14 cellular contexts compared by ENCODE assay signal in the genomic region with DNA sequence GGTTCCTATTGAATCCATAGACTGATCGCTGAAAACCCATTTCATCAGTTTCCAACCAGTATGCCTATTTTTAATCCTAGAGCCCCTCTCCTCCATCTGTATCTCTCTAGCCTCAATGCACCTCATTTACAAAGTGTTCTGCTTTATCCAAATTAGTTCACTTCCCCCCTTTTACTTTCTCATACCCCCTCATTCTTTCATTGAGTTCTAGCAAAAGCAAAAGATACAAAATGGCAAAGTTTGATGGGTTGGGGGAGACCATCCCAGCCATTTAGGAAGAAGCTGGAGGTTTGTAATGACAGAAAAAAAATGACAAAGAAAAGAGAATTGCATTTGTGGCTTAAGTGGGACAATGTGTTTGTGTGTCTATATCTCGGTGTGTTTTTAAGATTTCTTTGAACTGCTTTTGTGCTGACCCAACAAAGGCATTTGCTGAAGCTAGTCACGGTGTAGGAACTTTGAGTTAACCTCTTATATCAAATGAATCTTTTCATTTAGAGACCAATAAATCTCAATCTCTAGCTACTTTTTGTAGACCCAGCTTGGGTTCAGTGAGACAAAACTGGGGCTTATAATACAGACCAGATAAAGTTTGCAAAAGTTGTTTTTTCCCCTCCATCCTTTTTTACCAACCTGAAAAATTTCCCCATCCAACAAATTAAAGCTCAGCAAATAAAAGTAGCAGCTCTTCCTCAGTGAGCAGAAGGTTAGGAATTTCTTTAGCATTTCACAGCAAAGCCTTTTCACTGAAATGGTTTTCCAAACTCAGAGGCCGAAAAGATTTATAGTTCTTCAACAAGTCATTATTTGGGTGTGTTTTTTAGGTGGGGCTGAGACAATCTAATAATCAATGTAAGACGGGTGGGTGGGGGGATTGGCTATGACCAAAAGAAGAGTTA. TPM values are rescaled to one million over a fixed set of nuclear protein-coding genes. Genes with fewer than 3 reads are reported as not detected.
DNase-seq lines count a peak whose midpoint lies in the region; FAIRE-seq and TF ChIP-seq lines count a peak whose summit lies in the region.
"Had no signal": no experiment of that assay in that cellular context is flagged by ENCODE, and none has a peak within 500 bp of the region (broad histone marks: within the 10 kb centered on the region; RNA-seq: fewer than 3 reads in every experiment).

No MANE protein-coding gene starts in this region.

- CTCF ChIA-PET in endothelial cell of umbilical vein (lab: Charles Lee): interaction anchor here (1.1 to 2.1 kb wide), 11 partner anchors 9 to 1678 kb away, joined by 3 to 13 read pairs (median 5); no protein-coding TSS in a partner anchor
- CTCF ChIA-PET in activated CD4-positive, alpha-beta memory T cell treated with anti-CD3 and anti-CD28 coated beads, Interleukin-2, amount 10 ng/mL, durations not matched to agents 7 days and 5 days (lab: Charles Lee): interaction anchor here (0.5 to 0.6 kb wide), 2 partner anchors 1322 to 1619 kb away, joined by 3 to 4 read pairs; no protein-coding TSS in a partner anchor

- DNase-seq in SK-N-MC (ENCODE audit: low read depth, low spot score): no peak
- DNase-seq in endothelial cell of umbilical vein (ENCODE audit: low read depth, low spot score): peak; percentile 70
- DNase-seq in tibial artery: no peak
- no peak for DNase-seq in CD1c-positive myeloid dendritic cell (ENCODE audit: extremely low spot score)
- no peak for DNase-seq in activated CD4-positive, alpha-beta memory T cell treated with anti-CD3 and anti-CD28 coated beads, Interleukin-2, amount 10 ng/mL, durations not matched to agents 7 days and 5 days
- no peak for DNase-seq in SW 1271 (lab: John Stamatoyannopoulos, UW)
- DNase-seq: activated CD4-positive, alpha-beta T cell treated with anti-CD3 and anti-CD28 coated beads, Interleukin-2, amount 50 U/mL, for 1 hour; CD8-positive, alpha-beta memory T cell; MM.1S; NCI-H2081; stimulated activated CD4-positive, alpha-beta T cell treated with anti-CD3 and anti-CD28 coated beads, Interleukin-1b, Interleukin-23, amount 100 ng/mL, for 48 hours; T1000 had no signal

- no peak overlapping the region for H3K4me3 Mint-ChIP-seq in activated CD4-positive, alpha-beta memory T cell treated with anti-CD3 and anti-CD28 coated beads, Interleukin-2, amount 10 ng/mL, durations not matched to agents 7 days and 5 days
- H3K4me3 Mint-ChIP-seq: CD8-positive, alpha-beta memory T cell; endodermal cell had no signal

- H4K20me1 ChIP-seq in endothelial cell of umbilical vein (replicated peaks; ENCODE audit: control insufficient read depth, extremely low read depth, insufficient read depth, low read length): no peaks in the 10 kb centered on the region

- peak overlapping the region; percentile 8; the same call in 1 of the 2 replicates for H3K4me3 ChIP-seq in SK-N-MC
- peak overlapping the region in 1 of 3 experiments; percentile 28 for H3K4me3 ChIP-seq in endothelial cell of umbilical vein (replicated peaks in 1 of 3; ENCODE audit: insufficient read depth in 1 of 3, low read depth in 1 of 3, low read length in 3 of 3)
- no peak overlapping the region for H3K4me3 ChIP-seq in mucosa of rectum (ENCODE audit: low read length in 2 of 2)
- H3K4me3 ChIP-seq in tibial artery: peak overlapping the region; percentile 92 to 97

- no peak for TF ChIP-seq CTCF in endothelial cell of umbilical vein (IDR thresholded peaks at IDR 0.05; ENCODE audit: extremely low read depth in 1 of 2, insufficient read depth in 1 of 2, low read depth in 1 of 2, low read length in 2 of 2)
- no peak for TF ChIP-seq CTCF in tibial artery (IDR thresholded peaks at IDR 0.05)

- H3K27ac ChIP-seq in SK-N-MC (peak overlapping the region; percentile 26; the same call in 1 of the 2 replicates), endothelial cell of umbilical vein (ENCODE audit: insufficient read depth, low read depth, low read length) (peak overlapping the region; percentile 87), mucosa of rectum (ENCODE audit: low read depth in 2 of 2, low read length in 2 of 2) (peak overlapping the region; percentile 2 to 27), tibial artery (peak overlapping the region; percentile 97 to 99)

- dilution Hi-C loops in endothelial cell of umbilical vein (cut with MboI; ENCODE audit: extremely low pct_ligation_motif_present, low sequenced_read_pairs): loop anchor here (25.0 kb wide), 1 partner anchor 1037 kb away; no protein-coding TSS in a partner anchor

- peaks cover 93% of the 10 kb centered on the region for H3K79me2 ChIP-seq in endothelial cell of umbilical vein (ENCODE audit: control insufficient read depth, insufficient read depth, low read length)

- no peaks in the 10 kb centered on the region for H3K4me1 Mint-ChIP-seq in activated CD4-positive, alpha-beta memory T cell treated with anti-CD3 and anti-CD28 coated beads, Interleukin-2, amount 10 ng/mL, durations not matched to agents 7 days and 5 days

- peak overlapping the region; percentile 94 for H3K4me2 ChIP-seq in endothelial cell of umbilical vein (ENCODE audit: insufficient read depth, low read length)

- no peaks in the 10 kb centered on the region for H3K27me3 ChIP-seq in endothelial cell of umbilical vein (ENCODE audit: control insufficient read depth in 2 of 2, insufficient read depth in 2 of 2, low read length in 2 of 2)
- H3K27me3 ChIP-seq in mucosa of rectum (ENCODE audit: control insufficient read depth in 2 of 2, insufficient read depth in 2 of 2, low read length in 2 of 2): peaks cover 8 to 11% of the 10 kb centered on the region in 2 donors
- no peaks in the 10 kb centered on the region for H3K27me3 ChIP-seq in tibial artery

- no peaks in the 10 kb centered on the region for H3K9me1 ChIP-seq in endothelial cell of umbilical vein (replicated peaks; ENCODE audit: control insufficient read depth, extremely low read depth, insufficient read depth, low read length)

- intact Hi-C loops in endothelial cell of umbilical vein (cut with micrococcal nuclease) (loop anchor here (5.0 kb wide), 4 partner anchors 792 to 1502 kb away; no protein-coding TSS in a partner anchor), tibial artery (cut with DNase I; ENCODE audit: low total_unique reads) (loop anchor here (10.0 kb wide), 1 partner anchor 1324 kb away; no protein-coding TSS in a partner anchor)

- H3K9ac ChIP-seq in SK-N-MC (ENCODE audit: insufficient read length) (no peak overlapping the region), endothelial cell of umbilical vein (replicated peaks; ENCODE audit: extremely low read depth, insufficient read depth, low read length) (peak overlapping the region; percentile 83), mucosa of rectum (ENCODE audit: low read depth in 1 of 2, low read length in 2 of 2) (no peak overlapping the region)

- no peak for TF ChIP-seq POLR2A in endothelial cell of umbilical vein (IDR thresholded peaks at IDR 0.05; ENCODE audit: low read depth, low read length)

- no peaks in the 10 kb centered on the region for H3K9me3 Mint-ChIP-seq in activated CD4-positive, alpha-beta memory T cell treated with anti-CD3 and anti-CD28 coated beads, Interleukin-2, amount 10 ng/mL, durations not matched to agents 7 days and 5 days
- H3K9me3 Mint-ChIP-seq: endodermal cell had no signal

- no TSS peak for BruUV-seq in endothelial cell of umbilical vein (replicated peaks; lab: Mats Ljungman, UMichigan)

- peaks cover 90% of the 10 kb centered on the region for H3K27me3 Mint-ChIP-seq in activated CD4-positive, alpha-beta memory T cell treated with anti-CD3 and anti-CD28 coated beads, Interleukin-2, amount 10 ng/mL, durations not matched to agents 7 days and 5 days

- no peak overlapping the region for H2AFZ ChIP-seq in endothelial cell of umbilical vein (ENCODE audit: low read depth, low read length)

- no peak for FAIRE-seq in endothelial cell of umbilical vein (lab: Jason Lieb, UNC)

- no peak overlapping the region for H3K27ac Mint-ChIP-seq in activated CD4-positive, alpha-beta memory T cell treated with anti-CD3 and anti-CD28 coated beads, Interleukin-2, amount 10 ng/mL, durations not matched to agents 7 days and 5 days
- H3K27ac Mint-ChIP-seq: CD8-positive, alpha-beta memory T cell; endodermal cell had no signal

- H3K4me1 ChIP-seq in endothelial cell of umbilical vein (ENCODE audit: control insufficient read depth, extremely low read depth, insufficient read depth, low read length) (peaks cover 90% of the 10 kb centered on the region), mucosa of rectum (ENCODE audit: control insufficient read depth in 2 of 2, insufficient read depth in 2 of 2, low read length in 2 of 2) (peaks cover 5 to 17% of the 10 kb centered on the region in 2 donors), tibial artery (peaks cover 0 to 81% (median 35%) of the 10 kb centered on the region in 4 donors)

- H3K9me3 ChIP-seq in SK-N-MC (ENCODE audit: low read depth, low read length) (no peaks in the 10 kb centered on the region), endothelial cell of umbilical vein (replicated peaks; ENCODE audit: control insufficient read depth, insufficient read depth, low read length) (no peaks in the 10 kb centered on the region), mucosa of rectum (ENCODE audit: control insufficient read depth in 2 of 2, low read length in 2 of 2) (peaks cover 0 to 2% of the 10 kb centered on the region in 2 donors), tibial artery (no peaks in the 10 kb centered on the region)

- no peaks in the 10 kb centered on the region for H3K36me3 Mint-ChIP-seq in activated CD4-positive, alpha-beta memory T cell treated with anti-CD3 and anti-CD28 coated beads, Interleukin-2, amount 10 ng/mL, durations not matched to agents 7 days and 5 days (ENCODE audit: low read depth)
- H3K36me3 Mint-ChIP-seq: CD8-positive, alpha-beta memory T cell had no signal

- H3K36me3 ChIP-seq in SK-N-MC (ENCODE audit: insufficient read depth, low read length) (no peaks in the 10 kb centered on the region; the same call in 1 of the 2 replicates), endothelial cell of umbilical vein (ENCODE audit: control insufficient read depth in 2 of 2, extremely low read depth in 1 of 2, insufficient read depth in 2 of 2, low read length in 2 of 2) (peaks cover 4 to 5% of the 10 kb centered on the region in 2 experiments), mucosa of rectum (ENCODE audit: control insufficient read depth in 2 of 2, insufficient read depth in 2 of 2, low read length in 2 of 2) (no peaks in the 10 kb centered on the region), tibial artery (peaks cover 0 to 5% (median 0%) of the 10 kb centered on the region in 3 donors)

- POLR2A ChIA-PET in endothelial cell of umbilical vein (lab: Charles Lee): interaction anchor here (1.2 to 1.9 kb wide), 3 partner anchors 9 to 1045 kb away, joined by 4 to 10 read pairs (median 5); a partner anchor contains a TSS
- POLR2A ChIA-PET in activated CD4-positive, alpha-beta memory T cell treated with anti-CD3 and anti-CD28 coated beads, Interleukin-2, amount 10 ng/mL, durations not matched to agents 7 days and 5 days (lab: Charles Lee): no interaction called here

RNA-seq across cellular contexts. Expression of a gene that starts 18.8 kb away (rescaled TPM):
- 153 and 182 TPM in 2 replicates for total RNA-seq in endothelial cell of umbilical vein
- 105 and 120 TPM in 2 replicates for polyA plus RNA-seq in endothelial cell of umbilical vein
- 108 and 112 TPM in 2 replicates for polyA plus RNA-seq in endothelial cell of umbilical vein (2011; cell fraction: cytosol; rRNA removed)
- polyA plus RNA-seq in endothelial cell of umbilical vein (2011; cell fraction: nucleus; rRNA removed): 115 and 122 TPM in 2 replicates
- polyA plus RNA-seq in endothelial cell of umbilical vein (2012): 242 and 247 TPM in 2 replicates
- 77.0 and 94.2 TPM in 2 replicates for polyA minus RNA-seq in endothelial cell of umbilical vein
- polyA minus RNA-seq in endothelial cell of umbilical vein (2011; cell fraction: cytosol; rRNA and poly(A)+ RNA removed): 23.5 TPM
- 98.6 and 113 TPM in 2 replicates for polyA minus RNA-seq in endothelial cell of umbilical vein (2011; cell fraction: nucleus; rRNA and poly(A)+ RNA removed)
- total RNA-seq in activated CD4-positive, alpha-beta memory T cell treated with anti-CD3 and anti-CD28 coated beads, Interleukin-2, amount 10 ng/mL, durations not matched to agents 7 days and 5 days: not detected
- total RNA-seq: CD8-positive, alpha-beta memory T cell had no signal
- polyA plus RNA-seq: CD8-positive, alpha-beta memory T cell had no signal

Comparison
In these comparisons a context has a peak if more than half of its experiments do, and no peak if none do; other contexts are left out.
1. H3K27ac ChIP-seq: peak in every context shown above with its lines; median percentile 98 in tibial artery; 87 in endothelial cell of umbilical vein; 26 in SK-N-MC; 14 in mucosa of rectum.
2. H3K4me3 ChIP-seq: peak in SK-N-MC (single experiment) and tibial artery (2 of 2); none in mucosa of rectum (0 of 2).
3. RNA of a gene that starts 18.8 kb away (total RNA-seq): 153 to 182 TPM in endothelial cell of umbilical vein; not detected in activated CD4-positive, alpha-beta memory T cell treated with anti-CD3 and anti-CD28 coated beads, Interleukin-2, amount 10 ng/mL, durations not matched to agents 7 days and 5 days; every median in the first group is over 100 times any median in the second.